In the genomic region with DNA sequence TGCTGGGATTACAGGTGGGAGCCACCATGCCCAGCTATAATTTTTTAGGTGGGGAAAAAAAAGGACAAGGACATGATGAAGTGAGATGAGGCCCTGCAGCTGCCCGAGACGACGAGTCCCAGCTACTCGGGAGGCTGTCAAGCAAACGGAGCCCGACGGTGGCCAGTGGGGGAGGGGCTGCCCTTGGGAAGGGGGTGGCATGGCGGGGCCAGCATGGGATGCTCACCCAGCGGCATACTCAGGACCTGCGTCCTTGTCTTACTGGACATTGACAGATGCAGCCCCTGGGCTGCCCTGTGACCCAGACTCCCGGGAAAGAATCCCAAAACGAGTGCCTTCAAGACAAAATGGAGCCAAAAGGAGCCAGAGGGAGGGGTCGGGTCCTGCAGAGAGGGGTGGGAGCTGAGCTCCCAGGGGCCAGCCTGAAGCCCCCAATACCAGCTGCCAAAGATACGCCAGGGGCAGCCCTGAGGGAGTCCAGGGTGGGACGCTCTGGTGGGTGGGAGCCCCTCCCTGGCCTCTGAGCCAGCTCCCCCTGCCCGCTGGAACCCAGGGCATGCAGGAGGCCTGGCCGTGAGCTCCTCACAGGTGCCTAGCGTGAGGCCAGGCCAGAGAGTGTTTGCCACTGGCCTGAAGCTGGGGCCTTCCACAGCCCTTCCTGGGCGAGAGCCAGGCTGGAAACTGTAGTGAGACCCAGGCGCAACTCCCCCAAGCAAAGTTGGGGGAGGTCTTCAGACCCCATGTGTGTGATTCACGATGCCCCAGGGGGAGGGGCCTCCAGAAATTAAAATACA, we compare ENCODE assay signal across 20 cellular contexts. TPM values are rescaled to one million over a fixed set of nuclear protein-coding genes. Genes with fewer than 3 reads are reported as not detected.
DNase-seq lines count a peak whose midpoint lies in the region; ATAC-seq, FAIRE-seq and TF ChIP-seq lines count a peak whose summit lies in the region.
"Had no signal": no experiment of that assay in that cellular context is flagged by ENCODE, and none has a peak within 500 bp of the region (broad histone marks: within the 10 kb centered on the region; RNA-seq: fewer than 3 reads in every experiment).

No MANE protein-coding gene starts in this region.

- no peak overlapping the region for H3K27ac ChIP-seq in right atrium auricular region
- H3K27ac ChIP-seq in kidney (ENCODE audit: low read depth in 2 of 2, low read length in 2 of 2): no peak overlapping the region
- H3K27ac ChIP-seq: BLaER1 had no signal

- no peak for TF ChIP-seq CTCF in right atrium auricular region (IDR thresholded peaks at IDR 0.05)
- TF ChIP-seq CTCF in kidney (IDR thresholded peaks at IDR 0.05; ENCODE audit: borderline replicate concordance, extremely low read depth, insufficient read depth): no peak

- peaks cover 0 to 8% of the 10 kb centered on the region in 2 donors for H3K4me1 ChIP-seq in right atrium auricular region
- peaks cover 14% of the 10 kb centered on the region for H3K4me1 ChIP-seq in NT2/D1 (ENCODE audit: insufficient read depth, insufficient read length)
- peaks cover 0 to 3% of the 10 kb centered on the region in 2 donors for H3K4me1 ChIP-seq in kidney (ENCODE audit: control insufficient read depth in 1 of 2, insufficient read depth in 1 of 2, low read depth in 1 of 2, low read length in 2 of 2)

- H3K36me3 ChIP-seq in right atrium auricular region: no peaks in the 10 kb centered on the region
- no peaks in the 10 kb centered on the region for H3K36me3 ChIP-seq in NT2/D1 (ENCODE audit: insufficient read depth, insufficient read length, low read length)
- no peaks in the 10 kb centered on the region for H3K36me3 ChIP-seq in kidney (ENCODE audit: control insufficient read depth in 1 of 2, insufficient read depth in 2 of 2, low read length in 2 of 2)
- H3K36me3 ChIP-seq: BLaER1 had no signal

- H3K4me3 ChIP-seq in right atrium auricular region (no peak overlapping the region), NT2/D1 (ENCODE audit: insufficient read length, low read depth) (no peak overlapping the region), kidney (ENCODE audit: low read length in 2 of 2) (no peak overlapping the region)
- H3K4me3 ChIP-seq: BLaER1 had no signal

- peak overlapping the region; percentile 38 for H3K9ac ChIP-seq in NT2/D1 (ENCODE audit: insufficient read length, low read depth)
- H3K9ac ChIP-seq in kidney (ENCODE audit: low read length in 2 of 2): no peak overlapping the region
- H3K9ac ChIP-seq: BLaER1 had no signal

- DNase-seq in Right ventricle myocardium inferior (ENCODE audit: missing footprints) (peak; percentile 40), right atrium auricular region (ENCODE audit: low spot score) (no peak), COLO668 (lab: John Stamatoyannopoulos, UW; ENCODE audit: unreplicated experiment) (peak; percentile 29), NT2/D1 (ENCODE audit: low read depth, low spot score) (no peak), kidney (peak; percentile 53), AML-193 (lab: John Stamatoyannopoulos, UW) (no peak), NCI-H82 treated with DMSO at 0.1 percent for 48 hours (lab: John Stamatoyannopoulos, UW; ENCODE audit: unreplicated experiment) (no peak)
- DNase-seq: ACHN; Calu3; CD4-positive, alpha-beta memory T cell; GF-D8; GOT3; H9; KG1 had no signal

- intact Hi-C loops in Right ventricle myocardium inferior (cut with DNase I): loop anchor here (10.0 kb wide), 1 partner anchor 683 kb away; no protein-coding TSS in a partner anchor
- intact Hi-C loops in kidney (cut with DNase I): no loop called here

- no peaks in the 10 kb centered on the region for H3K9me3 ChIP-seq in right atrium auricular region
- H3K9me3 ChIP-seq in NT2/D1 (ENCODE audit: insufficient read depth, low read length): 0 out of 2 replicates have a peak, but pooled peaks cover 2% of the 10 kb centered on the region
- H3K9me3 ChIP-seq in kidney (ENCODE audit: control insufficient read depth in 1 of 2, low read length in 2 of 2): no peaks in the 10 kb centered on the region
- H3K9me3 ChIP-seq: BLaER1 had no signal

- H3K27me3 ChIP-seq in right atrium auricular region: no peaks in the 10 kb centered on the region
- no peaks in the 10 kb centered on the region for H3K27me3 ChIP-seq in NT2/D1 (ENCODE audit: insufficient read depth, insufficient read length)
- H3K27me3 ChIP-seq: BLaER1 had no signal

- no peak for FAIRE-seq in kidney (lab: Jason Lieb, UNC)
- FAIRE-seq: A204.1, HepG2 had no signal

- ATAC-seq in Right ventricle myocardium inferior (no peak), HG02973 (IDR thresholded peaks at IDR 0.05; ENCODE audit: unreplicated experiment) (no peak)
- ATAC-seq: HepG2 had no signal

RNA-seq across cellular contexts. Expression of gene CCDC187, which starts 15.7 kb away (rescaled TPM):
- total RNA-seq in Right ventricle myocardium inferior (not detected), right atrium auricular region (not detected), kidney (2.3 TPM)
- 0.84 TPM for polyA plus RNA-seq in kidney (ENCODE audit: insufficient read depth, low read depth, low replicate concordance)
- total RNA-seq: CD4-positive, alpha-beta memory T cell had no signal
- polyA plus RNA-seq: CD14-positive monocyte; CD4-positive, alpha-beta memory T cell had no signal

RNA-seq across cellular contexts. Expression of gene GPSM1, which starts 39.2 kb away (rescaled TPM):
- 48.6 TPM for total RNA-seq in Right ventricle myocardium inferior
- total RNA-seq in right atrium auricular region: 10 to 100 TPM; 39.4 to 44.5 TPM
- 11.6 TPM for total RNA-seq in kidney
- polyA plus RNA-seq in kidney (ENCODE audit: insufficient read depth, low read depth, low replicate concordance): 11.9 TPM
- polyA plus RNA-seq: IgD-negative memory B cell had no signal

RNA-seq across cellular contexts. Expression of gene QSOX2, which starts 42.5 kb away (rescaled TPM):
- total RNA-seq in Right ventricle myocardium inferior (8.3 TPM), right atrium auricular region (1 to 10 TPM; 3.2 to 6.3 TPM), kidney (10.1 TPM)
- polyA plus RNA-seq in kidney (ENCODE audit: insufficient read depth, low read depth, low replicate concordance): 4.0 TPM

Comparison
In these comparisons a context has a peak if more than half of its experiments do, and no peak if none do; other contexts are left out.
1. DNase-seq: peak in Right ventricle myocardium inferior (single experiment), COLO668 (single experiment) and kidney (single experiment); none in right atrium auricular region (single experiment), NT2/D1 (single experiment), AML-193 (0 of 2) and NCI-H82 treated with DMSO at 0.1 percent for 48 hours (single experiment).